26 cellular contexts compared by ENCODE assay signal in genomic region chr7:142594078-142594477, GRCh38.
"Had no signal": no experiment of that assay in that cellular context is flagged by ENCODE, and none has a peak within 500 bp of the region (broad histone marks: within the 10 kb centered on the region; RNA-seq: fewer than 3 reads in every experiment).

No MANE protein-coding gene starts in this region.

- H3K9me3 ChIP-seq: colonic mucosa, esophagus squamous epithelium, gastrocnemius medialis, heart right ventricle, left lung, lower lobe of right lung, mucosa of descending colon had no signal

- FAIRE-seq: endometrium, islet of Langerhans, keratinocyte had no signal

- H3K36me3 ChIP-seq: colonic mucosa, esophagus squamous epithelium, gastrocnemius medialis, heart right ventricle, left lung, lower lobe of right lung had no signal

- H3K27ac ChIP-seq: colonic mucosa, epithelial cell of prostate, esophagus squamous epithelium, gastrocnemius medialis, heart right ventricle, left lung, lower lobe of right lung had no signal

- H3K4me1 ChIP-seq: colonic mucosa, esophagus squamous epithelium, gastrocnemius medialis, heart right ventricle, left lung, lower lobe of right lung had no signal

- DNase-seq: colonic mucosa; cortex of kidney; effector CD8-positive, alpha-beta T cell; effector memory CD8-positive, alpha-beta T cell; endodermal cell; erythroblast; esophagus squamous epithelium; foreskin fibroblast; foreskin melanocyte; gastrocnemius medialis; glutamatergic neuron; head of caudate nucleus; heart right ventricle; hippocampal formation; left cardiac atrium; left lung; left ventricle myocardium superior; lower lobe of right lung; mesenchymal stem cell; mucosa of descending colon; naive B cell had no signal

- H3K4me3 ChIP-seq: colonic mucosa, esophagus squamous epithelium, gastrocnemius medialis, heart right ventricle, left lung, lower lobe of right lung, mucosa of descending colon had no signal

- H3K27me3 ChIP-seq: colonic mucosa had no signal

- ATAC-seq: effector memory CD8-positive, alpha-beta T cell; esophagus mucosa; gastrocnemius medialis; heart right ventricle; left cardiac atrium; left lung; left ventricle myocardium superior; lower lobe of right lung; mucosa of descending colon had no signal
